Comparison of ENCODE assay signal across 8 cellular contexts in genomic region chr11:17208257-17208999, GRCh38. TPM values are rescaled to one million over a fixed set of nuclear protein-coding genes. Genes with fewer than 3 reads are reported as not detected.
A peak's percentile ranks its signal among the peaks of the same experiment; 100 is the strongest.
DNase-seq lines count a peak whose midpoint lies in the region; ATAC-seq and TF ChIP-seq lines count a peak whose summit lies in the region.

No MANE protein-coding gene starts in this region.

- ATAC-seq in GM18498 (IDR thresholded peaks at IDR 0.05; ENCODE audit: unreplicated experiment) (peak; percentile 59), HG02870 (IDR thresholded peaks at IDR 0.05; ENCODE audit: unreplicated experiment) (peak; percentile 55)

- no peak for TF ChIP-seq CTCF in colonic mucosa (IDR thresholded peaks at IDR 0.05)

- peak overlapping the region; percentile 91 for H3K9ac ChIP-seq in colonic mucosa (ENCODE audit: low read depth in 2 of 2, low read length in 2 of 2)

- intact Hi-C loops in colonic mucosa (cut with DNase I): no loop called here

- H3K4me3 Mint-ChIP-seq in T-helper 2 cell treated with Interferon-gamma antibody and Interleukin-4, amounts not matched to agents 5 μg/mL and 100 μg/mL, for 36 hours: peak overlapping the region; percentile 98

- peaks cover 28% of the 10 kb centered on the region for H3K4me1 Mint-ChIP-seq in T-helper 2 cell treated with Interferon-gamma antibody and Interleukin-4, amounts not matched to agents 5 μg/mL and 100 μg/mL, for 36 hours (ENCODE audit: low read depth)

- peak overlapping the region; percentile 93 for H3K27ac ChIP-seq in colonic mucosa
- H3K27ac ChIP-seq in layer of hippocampus (ENCODE audit: low read depth, low read length): peak overlapping the region; percentile 83

- H3K27me3 Mint-ChIP-seq in T-helper 2 cell treated with Interferon-gamma antibody and Interleukin-4, amounts not matched to agents 5 μg/mL and 100 μg/mL, for 36 hours (ENCODE audit: low read depth): peaks cover 2% of the 10 kb centered on the region

- peaks cover 7% of the 10 kb centered on the region for H3K4me1 ChIP-seq in colonic mucosa

- H3K4me3 ChIP-seq in colonic mucosa: peak overlapping the region; percentile 64

- H3K27ac Mint-ChIP-seq in T-helper 2 cell treated with Interferon-gamma antibody and Interleukin-4, amounts not matched to agents 5 μg/mL and 100 μg/mL, for 36 hours: peak overlapping the region; percentile 96

- DNase-seq in A172 (ENCODE audit: low spot score) (peak; percentile 74), NCI-H1436 treated with DMSO at 0.1 percent for 48 hours (lab: John Stamatoyannopoulos, UW) (peak; percentile 80), colonic mucosa (peak; percentile 74)
- DNase-seq in T-helper 2 cell treated with Interferon-gamma antibody and Interleukin-4, amounts not matched to agents 5 μg/mL and 100 μg/mL, for 36 hours (ENCODE audit: low spot score): no peak
- peak; percentile 22 to 26 for DNase-seq in stimulated activated CD4-positive, alpha-beta T cell treated with anti-CD3 and anti-CD28 coated beads, Interleukin-4, amount 100 ng/mL, for 48 hours (ENCODE audit: low read depth in 2 of 2)

- H3K36me3 Mint-ChIP-seq in T-helper 2 cell treated with Interferon-gamma antibody and Interleukin-4, amounts not matched to agents 5 μg/mL and 100 μg/mL, for 36 hours (ENCODE audit: low read depth): peaks cover 2% of the 10 kb centered on the region

- H3K27me3 ChIP-seq in colonic mucosa (no peaks in the 10 kb centered on the region), layer of hippocampus (ENCODE audit: control insufficient read depth, insufficient read depth, low read length) (no peaks in the 10 kb centered on the region)

- no peaks in the 10 kb centered on the region for H3K9me3 ChIP-seq in colonic mucosa

- H3K36me3 ChIP-seq in colonic mucosa: no peaks in the 10 kb centered on the region

- H3K9me3 Mint-ChIP-seq in T-helper 2 cell treated with Interferon-gamma antibody and Interleukin-4, amounts not matched to agents 5 μg/mL and 100 μg/mL, for 36 hours: no peaks in the 10 kb centered on the region

RNA-seq across cellular contexts. Expression of gene PIK3C2A, which starts 0.6 kb away (rescaled TPM):
- 59.7 and 77.8 TPM in 2 replicates for total RNA-seq in A172 (2014; rRNA removed; shearing (Covaris generic))
- total RNA-seq in colonic mucosa: 10 to 100 TPM; 41.3 to 68.9 TPM
